25 cellular contexts compared by ENCODE assay signal in genomic region chr10:118957141-118957825, GRCh38.
"Had no signal": no experiment of that assay in that cellular context is flagged by ENCODE, and none has a peak within 500 bp of the region (broad histone marks: within the 10 kb centered on the region; RNA-seq: fewer than 3 reads in every experiment).

No MANE protein-coding gene starts in this region.

- H3K9me3 ChIP-seq: breast epithelium, colonic mucosa, esophagus squamous epithelium, gastrocnemius medialis, left lung, ovary, tibial nerve had no signal

- H3K4me3 ChIP-seq: breast epithelium, colonic mucosa, dorsolateral prefrontal cortex, esophagus squamous epithelium, gastrocnemius medialis, left lung, ovary, skin epidermis, tibial nerve had no signal

- H3K36me3 ChIP-seq: breast epithelium, colonic mucosa, esophagus squamous epithelium, gastrocnemius medialis, left lung, ovary, tibial nerve had no signal

- ATAC-seq: activated T-cell treated with anti-CD3 and anti-CD28 coated beads, Interleukin-2, amount 50 U/mL, for 4 hours; effector memory CD8-positive, alpha-beta T cell; gastrocnemius medialis; left lung; natural killer cell; T-helper 17 cell had no signal

- DNase-seq: activated CD4-positive, alpha-beta memory T cell treated with anti-CD3 and anti-CD28 coated beads, Interleukin-2, amount 10 ng/mL, durations not matched to agents 7 days and 5 days; activated CD4-positive, alpha-beta T cell treated with anti-CD3 and anti-CD28 coated beads for 48 hours; activated CD4-positive, CD25-positive, alpha-beta regulatory T cell; activated naive CD4-positive, alpha-beta T cell treated with Interleukin-2 at 50 U/mL for 16 hours; activated naive CD8-positive, alpha-beta T cell treated with anti-CD3 and anti-CD28 coated beads for 36 hours; activated T-cell treated with anti-CD3 and anti-CD28 coated beads, Interleukin-2, amount 50 U/mL, for 4 hours; amniotic stem cell; dorsolateral prefrontal cortex; effector memory CD8-positive, alpha-beta T cell; esophagus squamous epithelium; hypothalamus; left lung; mammary epithelial cell; midbrain; natural killer cell; ovary; stimulated activated CD4-positive, alpha-beta T cell treated with anti-CD3 and anti-CD28 coated beads, Interleukin-1b, Interleukin-23, amount 100 ng/mL, for 48 hours; T-helper 17 cell had no signal

- H3K27me3 ChIP-seq: breast epithelium, colonic mucosa, gastrocnemius medialis, left lung, ovary, tibial nerve had no signal

- H3K27ac ChIP-seq: breast epithelium, colonic mucosa, dorsolateral prefrontal cortex, esophagus squamous epithelium, left lung, ovary, skin epidermis, tibial nerve had no signal

- FAIRE-seq: islet of Langerhans, urothelium cell line had no signal

- H3K4me1 ChIP-seq: colonic mucosa had no signal
